Comparison of ENCODE assay signal across 14 cellular contexts in genomic region chr11:33682446-33682845, GRCh38. TPM values are rescaled to one million over a fixed set of nuclear protein-coding genes. Genes with fewer than 3 reads are reported as not detected.
DNase-seq lines count a peak whose midpoint lies in the region; ATAC-seq and TF ChIP-seq lines count a peak whose summit lies in the region.
"Had no signal": no experiment of that assay in that cellular context is flagged by ENCODE, and none has a peak within 500 bp of the region (broad histone marks: within the 10 kb centered on the region; RNA-seq: fewer than 3 reads in every experiment).

No MANE protein-coding gene starts in this region.

- peaks cover 17% of the 10 kb centered on the region for H3K4me1 ChIP-seq in GM23338 (ENCODE audit: insufficient read depth)

- ATAC-seq in GM23338: peak; percentile 81
- ATAC-seq: GM12878 had no signal

- TF ChIP-seq CTCF in BJ (IDR thresholded peaks at IDR 0.05; ENCODE audit: insufficient read depth, low read depth, low read length) (peak; percentile 38), GM23338 (conservative IDR thresholded peaks at IDR 0.05; ENCODE audit: low read depth in 2 of 2) (peak; percentile 29 to 77)

- no peaks in the 10 kb centered on the region for H3K36me3 Mint-ChIP-seq in GM23338 (ENCODE audit: low read depth)

- H3K27ac Mint-ChIP-seq in GM23338: no peak overlapping the region
- H3K27ac Mint-ChIP-seq: mesothelial cell of epicardium had no signal

- H2AFZ ChIP-seq in GM23338: peak overlapping the region; percentile 56

- H3K4me2 ChIP-seq in GM23338: no peak overlapping the region
- H3K4me2 ChIP-seq: KMS-11 had no signal

- CTCF ChIA-PET in BJ (lab: Yijun Ruan, JAX): interaction anchor here (0.8 to 9.2 kb wide), 5 partner anchors 124 to 337 kb away, joined by 3 to 54 read pairs (median 3); no protein-coding TSS in a partner anchor

- peaks cover 8% of the 10 kb centered on the region for H3K27me3 Mint-ChIP-seq in GM23338 (ENCODE audit: insufficient read depth, low read depth, poor library complexity)

- no peaks in the 10 kb centered on the region for H3K79me2 ChIP-seq in GM23338 (replicated peaks; ENCODE audit: insufficient read depth)

- no peaks in the 10 kb centered on the region for H4K20me1 ChIP-seq in GM23338 (replicated peaks; ENCODE audit: insufficient read depth)

- POLR2A ChIA-PET in BJ (lab: Charles Lee): no interaction called here

- no peak overlapping the region for H3K4me3 ChIP-seq in BJ (ENCODE audit: low read depth, low read length)
- H3K4me3 ChIP-seq in GM23338: no peak overlapping the region
- H3K4me3 ChIP-seq: GM12878 had no signal

- H3K4me3 Mint-ChIP-seq in GM23338: no peak overlapping the region
- H3K4me3 Mint-ChIP-seq: mesothelial cell of epicardium had no signal

- no peaks in the 10 kb centered on the region for H3F3A ChIP-seq in GM23338 (replicated peaks; ENCODE audit: low read depth)

- no peaks in the 10 kb centered on the region; the same call in 1 of the 2 replicates for H3K9me2 ChIP-seq in GM23338 (ENCODE audit: insufficient read depth)

- no peak for DNase-seq in BJ (ENCODE audit: low read depth)
- peak; percentile 38 for DNase-seq in GM23338 (ENCODE audit: low spot score)
- peak; percentile 29 for DNase-seq in amniotic epithelial cell (ENCODE audit: low read depth)
- DNase-seq in iris pigment epithelial cell (ENCODE audit: low read depth): peak; percentile 46
- no peak for DNase-seq in stimulated activated CD4-positive, alpha-beta T cell treated with anti-CD3 and anti-CD28 coated beads, Interleukin-15, amount 100 ng/mL, for 24 hours
- DNase-seq in stimulated activated naive CD4-positive, alpha-beta T cell treated with Interleukin-2 at 50 U/mL for 16 hours (lab: John Stamatoyannopoulos, UW): no peak
- DNase-seq in kidney glomerular epithelial cell (lab: John Stamatoyannopoulos, UW): no peak
- no peak for DNase-seq in iPS-NIHi11 (ENCODE audit: low spot score)
- DNase-seq: SIG-M5, substantia nigra had no signal

- H3K4me1 Mint-ChIP-seq in GM23338: peaks cover 19% of the 10 kb centered on the region
- H3K4me1 Mint-ChIP-seq: mesothelial cell of epicardium had no signal

- no peak overlapping the region for H3K27ac ChIP-seq in GM23338 (ENCODE audit: low read depth)
- H3K27ac ChIP-seq: KMS-11, VCaP had no signal

- H3K27me3 ChIP-seq in BJ (ENCODE audit: control insufficient read depth, insufficient read depth, low read length): no peaks in the 10 kb centered on the region
- H3K27me3 ChIP-seq in GM23338 (ENCODE audit: insufficient read depth): no peaks in the 10 kb centered on the region

- H3K36me3 ChIP-seq in BJ (ENCODE audit: control insufficient read depth, insufficient read depth, low read length): no peaks in the 10 kb centered on the region
- H3K36me3 ChIP-seq in GM23338 (ENCODE audit: insufficient read depth): no peaks in the 10 kb centered on the region

- peaks cover 6% of the 10 kb centered on the region; the same call in 2 of the 3 replicates for H3K9me3 Mint-ChIP-seq in GM23338

TF ChIP-seq in GM23338, 12 proteins besides CTCF, POLR2A, EP300 and RAD21:
- TF ChIP-seq JUNB (IDR thresholded peaks at IDR 0.05; ENCODE audit: unreplicated experiment) (no peak), ZNF114 (CRISPR knock-in tag; IDR thresholded peaks at IDR 0.05) (no peak), NANOG (IDR thresholded peaks at IDR 0.05; ENCODE audit: borderline replicate concordance) (no peak)

RNA-seq across cellular contexts. Expression of gene C11orf91, which starts 18.2 kb away (rescaled TPM):
- polyA plus RNA-seq in BJ (2011; rRNA removed): not detected in 2 replicates
- not detected in 2 replicates for polyA minus RNA-seq in BJ (2011; rRNA and poly(A)+ RNA removed)
- total RNA-seq in GM23338 (2014; rRNA removed; shearing (Covaris generic)): not detected in 2 replicates
- polyA plus RNA-seq in GM23338 (2016; fragmentation: Nextera tagmentation; extraction: Ambion mirVana): not detected in 2 replicates
- total RNA-seq: GM12878 had no signal
- polyA plus RNA-seq: GM12878 had no signal

RNA-seq across cellular contexts. Expression of gene CD59, which starts 53.8 kb away (rescaled TPM):
- polyA plus RNA-seq in BJ (2011; rRNA removed) (1,025 and 1,348 TPM in 2 replicates), GM23338 (2016; fragmentation: Nextera tagmentation; extraction: Ambion mirVana) (73.9 and 86.6 TPM in 2 replicates)
- polyA minus RNA-seq in BJ (2011; rRNA and poly(A)+ RNA removed): 365 and 446 TPM in 2 replicates
- 41.5 and 61.5 TPM in 2 replicates for total RNA-seq in GM23338 (2014; rRNA removed; shearing (Covaris generic))

Comparison
In these comparisons a context has a peak if more than half of its experiments do, and no peak if none do; other contexts are left out.
1. DNase-seq: peak in GM23338 (single experiment), amniotic epithelial cell (single experiment) and iris pigment epithelial cell (single experiment); none in BJ (single experiment), stimulated activated CD4-positive, alpha-beta T cell treated with anti-CD3 and anti-CD28 coated beads, Interleukin-15, amount 100 ng/mL, for 24 hours (single experiment), stimulated activated naive CD4-positive, alpha-beta T cell treated with Interleukin-2 at 50 U/mL for 16 hours (single experiment), kidney glomerular epithelial cell (single experiment) and iPS-NIHi11 (single experiment).
2. RNA of gene CD59, which starts 53.8 kb away (polyA plus RNA-seq): 1,025 to 1,348 TPM in BJ; 73.9 to 86.6 TPM in GM23338; every median in the first group is over 10 times any median in the second.